1 cellular context compared by ENCODE assay signal in genomic region chr12:49609875-49610154, GRCh38.
TF ChIP-seq lines count a peak whose summit lies in the region.

No MANE protein-coding gene starts in this region.

TF ChIP-seq in IMR-90, 13 proteins besides CTCF, POLR2A, EP300 and RAD21:
- TF ChIP-seq NFE2L2 (IDR thresholded peaks at IDR 0.05; ENCODE audit: low read depth, low read length) (no peak), MAZ (IDR thresholded peaks at IDR 0.05; ENCODE audit: borderline replicate concordance, low read depth, low read length) (no peak), MXI1 (IDR thresholded peaks at IDR 0.05; ENCODE audit: borderline replicate concordance, low read depth, low read length) (no peak), CEBPB (IDR thresholded peaks at IDR 0.05; ENCODE audit: low read depth, low read length) (no peak), SMC3 (IDR thresholded peaks at IDR 0.05; ENCODE audit: low read depth, low read length) (no peak), RFX5 (IDR thresholded peaks at IDR 0.05; ENCODE audit: low read depth, low read length) (no peak), USF2 (IDR thresholded peaks at IDR 0.05; ENCODE audit: low read depth, low read length) (no peak), CHD1 (IDR thresholded peaks at IDR 0.05; ENCODE audit: low read depth, low read length) (no peak), MAFK (IDR thresholded peaks at IDR 0.05; ENCODE audit: low read depth, low read length) (no peak)
